ENCODE assay signal across 29 cellular contexts in the genomic region with DNA sequence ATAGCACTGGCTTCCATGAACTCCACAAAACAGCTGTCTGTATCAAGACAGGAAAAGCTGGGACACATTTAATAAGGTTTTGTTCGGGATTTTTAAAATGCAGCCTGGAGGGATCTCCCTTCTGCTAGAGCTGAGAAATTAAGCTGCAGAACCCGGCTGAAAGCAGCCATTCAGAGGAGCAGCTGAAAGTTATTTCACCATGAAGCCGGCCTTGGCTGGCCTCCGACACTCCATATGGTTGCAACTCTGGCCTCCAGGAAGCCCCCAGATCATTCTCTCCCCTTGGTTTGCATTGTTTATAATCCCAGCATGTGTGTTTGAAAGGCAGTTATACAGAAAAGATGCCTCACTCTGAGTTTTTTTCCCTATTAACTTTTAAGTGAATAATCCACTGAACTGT.
"Had no signal": no experiment of that assay in that cellular context is flagged by ENCODE, and none has a peak within 500 bp of the region (broad histone marks: within the 10 kb centered on the region; RNA-seq: fewer than 3 reads in every experiment).

No MANE protein-coding gene starts in this region.

- H3K36me3 Mint-ChIP-seq: activated naive CD4-positive, alpha-beta T cell treated with anti-CD3 and anti-CD28 coated beads, Interleukin-2, amount 10 ng/mL, durations not matched to agents 7 days and 5 days; activated naive CD8-positive, alpha-beta T cell treated with anti-CD3 and anti-CD28 coated beads, Interleukin-2, amount 10 ng/mL, durations not matched to agents 7 days and 5 days; natural killer cell had no signal

- H3K9me3 ChIP-seq: ascending aorta, esophagus squamous epithelium, gastrocnemius medialis, lower lobe of right lung, right lobe of liver, thoracic aorta had no signal

- H3K36me3 ChIP-seq: ascending aorta, brain microvascular endothelial cell, esophagus squamous epithelium, gastrocnemius medialis, lower lobe of right lung, right lobe of liver, thoracic aorta, WERI-Rb-1 had no signal

- H3K27ac Mint-ChIP-seq: activated naive CD4-positive, alpha-beta T cell treated with anti-CD3 and anti-CD28 coated beads, Interleukin-2, amount 10 ng/mL, durations not matched to agents 7 days and 5 days; activated naive CD8-positive, alpha-beta T cell treated with anti-CD3 and anti-CD28 coated beads, Interleukin-2, amount 10 ng/mL, durations not matched to agents 7 days and 5 days; activated T-helper 1 cell treated with anti-CD3 and anti-CD28 coated beads, Interleukin-12 subunit alpha, Interleukin-12 subunit beta, Interleukin-2, Interleukin-4 antibody, amounts not matched to agents 30 ng/mL and 10 ng/mL and 1 ng/mL, durations not matched to agents 14 hours and 24 hours and 36 hours; natural killer cell; T-helper 1 cell treated with Interleukin-12 subunit alpha and Interleukin-12 subunit beta and Interleukin-4 antibody, amounts not matched to agents 30 μg/mL and 1 μg/mL, for 36 hours had no signal

- H3K27me3 ChIP-seq: ascending aorta, brain microvascular endothelial cell, esophagus squamous epithelium, gastrocnemius medialis, right lobe of liver had no signal

- ATAC-seq: activated CD4-positive, CD25-positive, alpha-beta regulatory T cell treated with anti-CD3 and anti-CD28 coated beads, Interleukin-2, amount 50 U/mL, for 24 hours; gastrocnemius medialis; lower lobe of right lung; natural killer cell; right lobe of liver had no signal

- H3K4me3 Mint-ChIP-seq: activated naive CD4-positive, alpha-beta T cell treated with anti-CD3 and anti-CD28 coated beads, Interleukin-2, amount 10 ng/mL, durations not matched to agents 7 days and 5 days; activated naive CD8-positive, alpha-beta T cell treated with anti-CD3 and anti-CD28 coated beads, Interleukin-2, amount 10 ng/mL, durations not matched to agents 7 days and 5 days; activated T-helper 1 cell treated with anti-CD3 and anti-CD28 coated beads, Interleukin-12 subunit alpha, Interleukin-12 subunit beta, Interleukin-2, Interleukin-4 antibody, amounts not matched to agents 30 ng/mL and 10 ng/mL and 1 ng/mL, durations not matched to agents 14 hours and 24 hours and 36 hours; natural killer cell; T-helper 1 cell treated with Interleukin-12 subunit alpha and Interleukin-12 subunit beta and Interleukin-4 antibody, amounts not matched to agents 30 μg/mL and 1 μg/mL, for 36 hours had no signal

- H3K4me1 ChIP-seq: ascending aorta, esophagus squamous epithelium, gastrocnemius medialis, lower lobe of right lung, right lobe of liver had no signal

- H3K27ac ChIP-seq: ascending aorta, brain microvascular endothelial cell, epithelial cell of prostate, esophagus squamous epithelium, gastrocnemius medialis, lower lobe of right lung, right lobe of liver, thoracic aorta, WERI-Rb-1 had no signal

- H3K27me3 Mint-ChIP-seq: activated naive CD4-positive, alpha-beta T cell treated with anti-CD3 and anti-CD28 coated beads, Interleukin-2, amount 10 ng/mL, durations not matched to agents 7 days and 5 days; activated naive CD8-positive, alpha-beta T cell treated with anti-CD3 and anti-CD28 coated beads, Interleukin-2, amount 10 ng/mL, durations not matched to agents 7 days and 5 days had no signal

- DNase-seq: activated CD4-positive, alpha-beta T cell treated with anti-CD3 and anti-CD28 coated beads for 48 hours; activated CD4-positive, alpha-beta T cell treated with anti-CD3 and anti-CD28 coated beads, Interleukin-2, amount 50 U/mL, for 48 hours; activated CD8-positive, alpha-beta memory T cell treated with anti-CD3 and anti-CD28 coated beads for 24 hours; activated effector memory CD4-positive, alpha-beta T cell treated with anti-CD3 and anti-CD28 coated beads, Interleukin-2, amount 50 U/mL, for 16 hours; activated naive CD4-positive, alpha-beta T cell treated with anti-CD3 and anti-CD28 coated beads, Interleukin-2, amount 10 ng/mL, durations not matched to agents 7 days and 5 days; activated naive CD8-positive, alpha-beta T cell treated with anti-CD3 and anti-CD28 coated beads, Interleukin-2, amount 10 ng/mL, durations not matched to agents 7 days and 5 days; activated T-cell treated with anti-CD3 and anti-CD28 coated beads, Interleukin-2, amount 50 U/mL, for 1 hour; brain microvascular endothelial cell; effector CD8-positive, alpha-beta T cell; esophagus squamous epithelium; gastrocnemius medialis; hippocampal formation; left cardiac atrium; lower lobe of right lung; mesenchymal stem cell; natural killer cell; right lobe of liver; stimulated activated CD4-positive, alpha-beta T cell treated with anti-CD3 and anti-CD28 coated beads, Interleukin-2, amount 100 ng/mL, for 48 hours; stimulated activated naive CD4-positive, alpha-beta T cell treated with Interleukin-2 at 50 U/mL for 16 hours; SW 1271; T-helper 9 cell; trophoblast cell; WERI-Rb-1 had no signal

- H3K4me3 ChIP-seq: ascending aorta, esophagus squamous epithelium, gastrocnemius medialis, lower lobe of right lung, right lobe of liver, thoracic aorta had no signal

- H3K9me3 Mint-ChIP-seq: activated naive CD4-positive, alpha-beta T cell treated with anti-CD3 and anti-CD28 coated beads, Interleukin-2, amount 10 ng/mL, durations not matched to agents 7 days and 5 days; activated naive CD8-positive, alpha-beta T cell treated with anti-CD3 and anti-CD28 coated beads, Interleukin-2, amount 10 ng/mL, durations not matched to agents 7 days and 5 days; activated T-helper 1 cell treated with anti-CD3 and anti-CD28 coated beads, Interleukin-12 subunit alpha, Interleukin-12 subunit beta, Interleukin-2, Interleukin-4 antibody, amounts not matched to agents 30 ng/mL and 10 ng/mL and 1 ng/mL, durations not matched to agents 14 hours and 24 hours and 36 hours; T-helper 1 cell treated with Interleukin-12 subunit alpha and Interleukin-12 subunit beta and Interleukin-4 antibody, amounts not matched to agents 30 μg/mL and 1 μg/mL, for 36 hours had no signal

- H3K4me1 Mint-ChIP-seq: activated naive CD4-positive, alpha-beta T cell treated with anti-CD3 and anti-CD28 coated beads, Interleukin-2, amount 10 ng/mL, durations not matched to agents 7 days and 5 days; activated naive CD8-positive, alpha-beta T cell treated with anti-CD3 and anti-CD28 coated beads, Interleukin-2, amount 10 ng/mL, durations not matched to agents 7 days and 5 days; natural killer cell had no signal
